9 cellular contexts compared by ENCODE assay signal in genomic region chr5:134902071-134902801, GRCh38. TPM values are rescaled to one million over a fixed set of nuclear protein-coding genes. Genes with fewer than 3 reads are reported as not detected.
DNase-seq lines count a peak whose midpoint lies in the region; ATAC-seq and TF ChIP-seq lines count a peak whose summit lies in the region.
"Had no signal": no experiment of that assay in that cellular context is flagged by ENCODE, and none has a peak within 500 bp of the region (broad histone marks: within the 10 kb centered on the region; RNA-seq: fewer than 3 reads in every experiment).

No MANE protein-coding gene starts in this region.

- ATAC-seq in GM21737 (IDR thresholded peaks at IDR 0.05; ENCODE audit: unreplicated experiment) (peak; percentile 25), left lung (no peak)

- H3K4me1 Mint-ChIP-seq in dendritic cell treated with granulocyte-macrophage colony-stimulating factor and Interleukin-4, amounts not matched to agents 40 ng/mL and 50 ng/mL, for 4 days (ENCODE audit: low read depth), result peaks cover 14% of the 10 kb centered on the region

- H3K27me3 Mint-ChIP-seq in dendritic cell treated with granulocyte-macrophage colony-stimulating factor and Interleukin-4, amounts not matched to agents 40 ng/mL and 50 ng/mL, for 4 days, result no peaks in the 10 kb centered on the region

- H3K27me3 ChIP-seq in left lung, result no peaks in the 10 kb centered on the region

- peaks cover 0 to 21% of the 10 kb centered on the region in 2 donors for H3K4me1 ChIP-seq in left lung

- peak overlapping the region in 1 of 2 donors; percentile 55 for H3K27ac ChIP-seq in left lung

- intact Hi-C loops in dendritic cell treated with granulocyte-macrophage colony-stimulating factor and Interleukin-4, amounts not matched to agents 40 ng/mL and 50 ng/mL, for 4 days (cut with micrococcal nuclease), result no loop called here
- intact Hi-C loops in left lung (cut with DNase I), result no loop called here

- peak overlapping the region; percentile 52 for H3K4me3 Mint-ChIP-seq in dendritic cell treated with granulocyte-macrophage colony-stimulating factor and Interleukin-4, amounts not matched to agents 40 ng/mL and 50 ng/mL, for 4 days

- H3K9me3 Mint-ChIP-seq in dendritic cell treated with granulocyte-macrophage colony-stimulating factor and Interleukin-4, amounts not matched to agents 40 ng/mL and 50 ng/mL, for 4 days, result no peaks in the 10 kb centered on the region

- DNase-seq in GF-D8 (lab: John Stamatoyannopoulos, UW) (peak; percentile 20), NOMO-1 (lab: John Stamatoyannopoulos, UW; ENCODE audit: unreplicated experiment in 2 of 2) (peak; percentile 46 to 65), GOT3 (lab: John Stamatoyannopoulos, UW) (no peak), GM03348 (ENCODE audit: low spot score) (no peak), NCI-H1694 (lab: John Stamatoyannopoulos, UW) (no peak), left lung (no peak)

- peaks cover 0 to 32% of the 10 kb centered on the region in 2 donors for H3K36me3 ChIP-seq in left lung

- peak overlapping the region; percentile 83 for H3K27ac Mint-ChIP-seq in dendritic cell treated with granulocyte-macrophage colony-stimulating factor and Interleukin-4, amounts not matched to agents 40 ng/mL and 50 ng/mL, for 4 days

- peaks cover 35% of the 10 kb centered on the region for H3K36me3 Mint-ChIP-seq in dendritic cell treated with granulocyte-macrophage colony-stimulating factor and Interleukin-4, amounts not matched to agents 40 ng/mL and 50 ng/mL, for 4 days (ENCODE audit: low read depth)

- H3K4me3 ChIP-seq in left lung, result no peak overlapping the region
- H3K4me3 ChIP-seq: skin epidermis had no signal

- no peak for TF ChIP-seq CTCF in left lung (IDR thresholded peaks at IDR 0.05)

- no peaks in the 10 kb centered on the region for H3K9me3 ChIP-seq in left lung

RNA-seq across cellular contexts. Expression of gene PCBD2, which starts 2.7 kb away (rescaled TPM):
- total RNA-seq in left lung, result 10 to 100 TPM in 1 of 2 donors, 1 to 10 TPM in 1; 9.8 to 10.7 TPM

RNA-seq across cellular contexts. Expression of gene TXNDC15, which starts 28.1 kb away (rescaled TPM):
- total RNA-seq in left lung, result 10 to 100 TPM; 61.9 to 78.2 TPM

RNA-seq across cellular contexts. Expression of gene C5orf24, which starts 56.5 kb away (rescaled TPM):
- total RNA-seq in left lung, result 10 to 100 TPM; 50.8 to 64.4 TPM

Comparison
In these comparisons a context has a peak if more than half of its experiments do, and no peak if none do; other contexts are left out.
1. DNase-seq: peak in GF-D8 (single experiment) and NOMO-1 (2 of 2); none in GOT3 (single experiment), GM03348 (single experiment), NCI-H1694 (single experiment) and left lung (0 of 2).